Comparison of ENCODE assay signal across 1 cellular context in genomic region chr1:1000357-1001056, GRCh38.
TF ChIP-seq lines count a peak whose summit lies in the region.

No MANE protein-coding gene starts in this region.

TF ChIP-seq in HepG2, 621 proteins besides CTCF, POLR2A, EP300 and RAD21 (continued from another document and continues in another):
- TF ChIP-seq ZHX1 (CRISPR knock-in tag; IDR thresholded peaks at IDR 0.05; ENCODE audit: low read depth) = peak; percentile 100
- no peak for TF ChIP-seq ZXDC (CRISPR knock-in tag; IDR thresholded peaks at IDR 0.05)
- TF ChIP-seq BHLHE40 (IDR thresholded peaks at IDR 0.05; ENCODE audit: low read length) = peak; percentile 93
- peak; percentile 56 for TF ChIP-seq CSRNP1 (CRISPR knock-in tag; IDR thresholded peaks at IDR 0.05)
- no peak for TF ChIP-seq NFIB (CRISPR knock-in tag; IDR thresholded peaks at IDR 0.05; ENCODE audit: borderline replicate concordance)
- no peak for TF ChIP-seq ZNF496 (CRISPR knock-in tag; IDR thresholded peaks at IDR 0.05; ENCODE audit: insufficient replicate concordance)
- TF ChIP-seq ZNF24 (IDR thresholded peaks at IDR 0.05) = no peak
- no peak for TF ChIP-seq ZC3H4 (CRISPR knock-in tag; IDR thresholded peaks at IDR 0.05; ENCODE audit: borderline replicate concordance)
- peak; percentile 94 for TF ChIP-seq ATF1 (CRISPR knock-in tag; IDR thresholded peaks at IDR 0.05)
- no peak; the same call in none of the 2 replicates for TF ChIP-seq ARNT2 (CRISPR knock-in tag; IDR thresholded peaks at IDR 0.05; ENCODE audit: low read depth)
- TF ChIP-seq TAF15 (IDR thresholded peaks at IDR 0.05; ENCODE audit: low read depth, low read length, poor library complexity, severe bottlenecking) = peak; percentile 23
- TF ChIP-seq ZBTB34 (CRISPR knock-in tag; IDR thresholded peaks at IDR 0.05) = peak; percentile 13; the same call in 1 of the 2 replicates
- no peak for TF ChIP-seq KDM5A (IDR thresholded peaks at IDR 0.05; ENCODE audit: borderline replicate concordance, low read length)
- no peak for TF ChIP-seq TCF12 (IDR thresholded peaks at IDR 0.05)
- no peak; the same call in none of the 2 replicates for TF ChIP-seq TCF12 (CRISPR knock-in tag; IDR thresholded peaks at IDR 0.05)
- no peak for TF ChIP-seq SOX6 (IDR thresholded peaks at IDR 0.05)
- TF ChIP-seq SOX6 (CRISPR knock-in tag; IDR thresholded peaks at IDR 0.05) = peak; percentile 17; the same call in 1 of the 2 replicates
- TF ChIP-seq PRDM15 (CRISPR knock-in tag; IDR thresholded peaks at IDR 0.05) = peak; percentile 22; the same call in 1 of the 2 replicates
- TF ChIP-seq ZFP1 (CRISPR knock-in tag; IDR thresholded peaks at IDR 0.05) = no peak
- peak; percentile 73 for TF ChIP-seq ZNF563 (CRISPR knock-in tag; IDR thresholded peaks at IDR 0.05)
- peak; percentile 70; the same call in 1 of the 2 replicates for TF ChIP-seq ZBTB46 (CRISPR knock-in tag; IDR thresholded peaks at IDR 0.05; ENCODE audit: borderline replicate concordance)
- no peak for TF ChIP-seq ZNF124 (CRISPR knock-in tag; IDR thresholded peaks at IDR 0.05)
- TF ChIP-seq ARID4A (CRISPR knock-in tag; IDR thresholded peaks at IDR 0.05; ENCODE audit: borderline replicate concordance) = peak; percentile 89; the same call in 1 of the 2 replicates
- TF ChIP-seq IRX3 (CRISPR knock-in tag; IDR thresholded peaks at IDR 0.05; ENCODE audit: borderline replicate concordance, low read depth) = no peak; the same call in 1 of the 2 replicates
- TF ChIP-seq ZNF564 (CRISPR knock-in tag; IDR thresholded peaks at IDR 0.05) = no peak; the same call in 1 of the 2 replicates
- peak; percentile 78 for TF ChIP-seq ARHGAP35 (CRISPR knock-in tag; IDR thresholded peaks at IDR 0.05; ENCODE audit: borderline replicate concordance)
- TF ChIP-seq SMAD1 (CRISPR knock-in tag; IDR thresholded peaks at IDR 0.05; ENCODE audit: borderline replicate concordance, low read depth) = peak; percentile 78; the same call in 1 of the 2 replicates
- no peak for TF ChIP-seq RFXANK (CRISPR knock-in tag; IDR thresholded peaks at IDR 0.05)
- peak; percentile 32; the same call in 1 of the 2 replicates for TF ChIP-seq KLF13 (CRISPR knock-in tag; IDR thresholded peaks at IDR 0.05)
- peak; percentile 80; the same call in 1 of the 2 replicates for TF ChIP-seq NFKBIZ (CRISPR knock-in tag; IDR thresholded peaks at IDR 0.05)
- no peak; the same call in 1 of the 2 replicates for TF ChIP-seq MEIS2 (CRISPR knock-in tag; IDR thresholded peaks at IDR 0.05)
- TF ChIP-seq ARID3A (IDR thresholded peaks at IDR 0.05; ENCODE audit: low read depth, low read length) = no peak
- no peak for TF ChIP-seq MZF1 (CRISPR knock-in tag; IDR thresholded peaks at IDR 0.05; ENCODE audit: borderline replicate concordance)
- TF ChIP-seq ZFP36L1 (CRISPR knock-in tag; IDR thresholded peaks at IDR 0.05) = peak; percentile 88; the same call in 1 of the 2 replicates
- TF ChIP-seq ZNF121 (CRISPR knock-in tag; IDR thresholded peaks at IDR 0.05) = peak; percentile 53; the same call in 1 of the 2 replicates
- no peak for TF ChIP-seq LBX2 (CRISPR knock-in tag; IDR thresholded peaks at IDR 0.05; ENCODE audit: borderline replicate concordance)
- TF ChIP-seq SAP130 (CRISPR knock-in tag; IDR thresholded peaks at IDR 0.05; ENCODE audit: low read depth) = peak; percentile 81
- no peak for TF ChIP-seq RFX1 (IDR thresholded peaks at IDR 0.05)
- TF ChIP-seq MAFG (CRISPR knock-in tag; IDR thresholded peaks at IDR 0.05) = peak; percentile 55; the same call in 1 of the 2 replicates
- TF ChIP-seq ZNF607 (CRISPR knock-in tag; IDR thresholded peaks at IDR 0.05; ENCODE audit: borderline replicate concordance) = peak; percentile 75
